In genomic region chr10:20596911-20597310, GRCh38 we compare ENCODE assay signal across 15 cellular contexts.
DNase-seq lines count a peak whose midpoint lies in the region; ATAC-seq, FAIRE-seq and TF ChIP-seq lines count a peak whose summit lies in the region.
"Had no signal": no experiment of that assay in that cellular context is flagged by ENCODE, and none has a peak within 500 bp of the region (broad histone marks: within the 10 kb centered on the region; RNA-seq: fewer than 3 reads in every experiment).

No MANE protein-coding gene starts in this region.

- no peak overlapping the region for H4K8ac ChIP-seq in mesendoderm (ENCODE audit: low read depth, low read length)

- no peak for TF ChIP-seq CTCF in natural killer cell (IDR thresholded peaks at IDR 0.05)

- no peaks in the 10 kb centered on the region for H3K36me3 ChIP-seq in mesendoderm (ENCODE audit: control insufficient read depth, insufficient read depth, low read length)
- H3K36me3 ChIP-seq: stomach had no signal

- no peaks in the 10 kb centered on the region for H3K79me2 ChIP-seq in mesendoderm (ENCODE audit: control insufficient read depth, insufficient read depth, low read length)

- H2BK120ac ChIP-seq in mesendoderm (ENCODE audit: low read depth, low read length) = no peak overlapping the region

- no peak overlapping the region for H4K5ac ChIP-seq in mesendoderm (ENCODE audit: low read length)

- no peak overlapping the region for H2BK5ac ChIP-seq in mesendoderm (ENCODE audit: low read length)

- no peaks in the 10 kb centered on the region for H3K27me3 ChIP-seq in mesendoderm (ENCODE audit: insufficient read depth, low read length, poor library complexity)
- H3K27me3 ChIP-seq: stomach had no signal

- H3K9me3 Mint-ChIP-seq in natural killer cell = no peaks in the 10 kb centered on the region
- no peaks in the 10 kb centered on the region for H3K9me3 Mint-ChIP-seq in natural killer cell treated with Interleukin-12 subunit alpha and Interleukin-12 subunit beta and Interleukin-15 and Interleukin-18, amount 100 ng/mL, for 72 hours
- H3K9me3 Mint-ChIP-seq: activated naive CD4-positive, alpha-beta T cell treated with anti-CD3 and anti-CD28 coated beads, Interleukin-2, amount 50 U/mL, for 72 hours had no signal

- no peaks in the 10 kb centered on the region for H3K36me3 Mint-ChIP-seq in natural killer cell
- H3K36me3 Mint-ChIP-seq in natural killer cell treated with Interleukin-12 subunit alpha and Interleukin-12 subunit beta and Interleukin-15 and Interleukin-18, amount 100 ng/mL, for 72 hours = no peaks in the 10 kb centered on the region
- H3K36me3 Mint-ChIP-seq: activated naive CD4-positive, alpha-beta T cell treated with anti-CD3 and anti-CD28 coated beads, Interleukin-2, amount 50 U/mL, for 72 hours; CD8-positive, alpha-beta memory T cell had no signal

- WGBS in mesendoderm (ENCODE audit: extremely low coverage, insufficient coverage, low lambda C conversion rate) = no CpG with 5 or more reads among the region's 2 CpGs

- H3K27ac ChIP-seq in mesendoderm (ENCODE audit: low read depth, low read length) = no peak overlapping the region
- H3K27ac ChIP-seq: stomach had no signal

- H3K27ac Mint-ChIP-seq in natural killer cell = peak overlapping the region; percentile 86 to 89
- peak overlapping the region in 1 of 2 donors; percentile 47 for H3K27ac Mint-ChIP-seq in natural killer cell treated with Interleukin-12 subunit alpha and Interleukin-12 subunit beta and Interleukin-15 and Interleukin-18, amount 100 ng/mL, for 72 hours
- H3K27ac Mint-ChIP-seq: activated naive CD4-positive, alpha-beta T cell treated with anti-CD3 and anti-CD28 coated beads, Interleukin-2, amount 50 U/mL, for 72 hours; CD8-positive, alpha-beta memory T cell had no signal

- no peaks in the 10 kb centered on the region for H3K27me3 Mint-ChIP-seq in natural killer cell (ENCODE audit: low read depth in 2 of 2)
- no peaks in the 10 kb centered on the region for H3K27me3 Mint-ChIP-seq in natural killer cell treated with Interleukin-12 subunit alpha and Interleukin-12 subunit beta and Interleukin-15 and Interleukin-18, amount 100 ng/mL, for 72 hours
- H3K27me3 Mint-ChIP-seq: CD8-positive, alpha-beta memory T cell had no signal

- no peak overlapping the region for H2BK15ac ChIP-seq in mesendoderm (replicated peaks; ENCODE audit: low read depth)

- H3K23ac ChIP-seq in mesendoderm (ENCODE audit: low read length) = no peak overlapping the region

- FAIRE-seq in urothelium cell line (lab: Jason Lieb, UNC) = no peak

- ATAC-seq in natural killer cell = no peak
- no peak for ATAC-seq in natural killer cell treated with Interleukin-12 subunit alpha and Interleukin-12 subunit beta and Interleukin-15 and Interleukin-18, amount 100 ng/mL, for 72 hours
- ATAC-seq in GM19324 (IDR thresholded peaks at IDR 0.05; ENCODE audit: low FRiP score, unreplicated experiment) = no peak
- ATAC-seq: activated naive CD4-positive, alpha-beta T cell treated with anti-CD3 and anti-CD28 coated beads, Interleukin-2, amount 50 U/mL, for 72 hours had no signal

- no peaks in the 10 kb centered on the region for H3K4me1 ChIP-seq in mesendoderm (ENCODE audit: control insufficient read depth, low read depth, low read length)
- H3K4me1 ChIP-seq: stomach had no signal

- H3K4me3 Mint-ChIP-seq in natural killer cell = no peak overlapping the region
- no peak overlapping the region for H3K4me3 Mint-ChIP-seq in natural killer cell treated with Interleukin-12 subunit alpha and Interleukin-12 subunit beta and Interleukin-15 and Interleukin-18, amount 100 ng/mL, for 72 hours
- H3K4me3 Mint-ChIP-seq: CD8-positive, alpha-beta memory T cell had no signal

- H3K9ac ChIP-seq in mesendoderm (ENCODE audit: low read length) = no peak overlapping the region

- H3K4me1 Mint-ChIP-seq in natural killer cell = peaks cover 23 to 41% of the 10 kb centered on the region in 2 donors
- H3K4me1 Mint-ChIP-seq in natural killer cell treated with Interleukin-12 subunit alpha and Interleukin-12 subunit beta and Interleukin-15 and Interleukin-18, amount 100 ng/mL, for 72 hours (ENCODE audit: low read depth in 2 of 2) = peaks cover 14 to 20% of the 10 kb centered on the region in 2 donors
- H3K4me1 Mint-ChIP-seq: CD8-positive, alpha-beta memory T cell had no signal

- no peaks in the 10 kb centered on the region for H3K79me1 ChIP-seq in mesendoderm (ENCODE audit: low read length)

- H3K4me2 ChIP-seq in mesendoderm (ENCODE audit: low read length) = no peak overlapping the region

- H3K4me3 ChIP-seq in mesendoderm (ENCODE audit: low read length) = no peak overlapping the region
- H3K4me3 ChIP-seq: stomach had no signal

- intact Hi-C loops in natural killer cell (cut with micrococcal nuclease) = loop anchor here (1.0 kb wide), 1 partner anchor 26 kb away; no protein-coding TSS in a partner anchor

- DNase-seq in natural killer cell = no peak
- no peak for DNase-seq in natural killer cell treated with Interleukin-12 subunit alpha and Interleukin-12 subunit beta and Interleukin-15 and Interleukin-18, amount 100 ng/mL, for 72 hours (ENCODE audit: low spot score)
- DNase-seq in fibroblast of the conjunctiva (ENCODE audit: low read depth) = peak; percentile 5
- peak; percentile 86 for DNase-seq in mesendoderm
- peak; percentile 7 for DNase-seq in urothelium cell line (ENCODE audit: low spot score)
- DNase-seq in SW480 (ENCODE audit: low spot score) = no peak
- DNase-seq in NCI-H446 (lab: John Stamatoyannopoulos, UW) = no peak
- DNase-seq: 8988T; CD8-positive, alpha-beta memory T cell; NCI-H1092 treated with DMSO at 0.1 percent for 48 hours; NCI-H2227 treated with DMSO at 0.1 percent for 48 hours; stomach; T-helper 1 cell had no signal

- no peak overlapping the region for H3K18ac ChIP-seq in mesendoderm (ENCODE audit: low read length)

- no peak overlapping the region for H3K56ac ChIP-seq in mesendoderm (ENCODE audit: low read length)

- no peak overlapping the region for H3K4ac ChIP-seq in mesendoderm (ENCODE audit: low read depth, low read length)

- H2AK5ac ChIP-seq in mesendoderm (ENCODE audit: low read length) = no peak overlapping the region

Comparison
In these comparisons a context has a peak if more than half of its experiments do, and no peak if none do; other contexts are left out.
1. DNase-seq: peak in fibroblast of the conjunctiva (single experiment), mesendoderm (single experiment) and urothelium cell line (single experiment); none in natural killer cell (single experiment), natural killer cell treated with Interleukin-12 subunit alpha and Interleukin-12 subunit beta and Interleukin-15 and Interleukin-18, amount 100 ng/mL, for 72 hours (single experiment), SW480 (single experiment) and NCI-H446 (0 of 2).